ENCODE assay signal across 1 cellular context in the genomic region with DNA sequence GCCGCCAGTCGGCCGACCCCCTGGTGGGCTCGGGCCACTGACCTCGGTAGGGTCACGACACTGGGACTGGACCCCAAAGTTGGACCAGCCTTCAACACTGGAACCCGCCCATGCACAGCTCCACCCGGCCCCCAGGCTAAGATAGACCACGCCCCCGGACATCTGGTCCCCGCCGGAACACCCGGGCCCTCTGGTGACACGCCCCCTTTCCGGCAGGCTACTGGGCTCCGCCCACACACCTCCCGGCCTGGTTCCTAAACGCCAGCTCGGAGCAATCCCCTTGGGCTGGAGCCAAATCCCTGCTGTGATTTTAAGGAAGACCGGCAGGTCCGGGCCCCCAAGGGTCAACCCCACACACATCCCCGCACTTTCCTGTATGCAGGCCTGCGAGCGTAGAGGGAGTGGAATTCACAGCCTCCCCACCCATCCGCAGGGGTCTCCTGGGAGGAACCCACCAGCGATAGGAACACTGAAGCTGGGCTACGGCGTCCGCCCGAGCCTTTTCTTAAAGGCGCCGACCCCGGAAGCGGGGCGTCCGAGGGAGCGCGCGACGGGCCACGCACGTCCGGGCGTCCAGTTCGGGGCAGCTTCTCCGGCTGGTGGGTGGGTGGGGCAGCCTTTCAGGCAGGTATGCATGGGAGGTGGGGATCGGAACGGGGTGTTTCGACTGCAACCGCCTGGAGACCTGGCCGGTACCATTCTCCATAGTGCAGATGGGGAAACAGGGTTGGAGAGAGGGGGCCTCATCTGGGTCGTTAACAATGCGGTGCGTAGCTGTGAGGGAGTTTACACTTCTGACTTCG.
TF ChIP-seq lines count a peak whose summit lies in the region.

TSS of gene HEMK1 (plus strand) at position 576 of the 803 bp plus-strand sequence. CDS start 1,583 bp downstream, outside the sequence.

TF ChIP-seq in IMR-90, 13 proteins besides CTCF, POLR2A, EP300 and RAD21 (continued from another document):
- TF ChIP-seq BHLHE40 (IDR thresholded peaks at IDR 0.05; ENCODE audit: low read depth, low read length): no peak
